Comparison of ENCODE assay signal across 1 cellular context in the genomic region with DNA sequence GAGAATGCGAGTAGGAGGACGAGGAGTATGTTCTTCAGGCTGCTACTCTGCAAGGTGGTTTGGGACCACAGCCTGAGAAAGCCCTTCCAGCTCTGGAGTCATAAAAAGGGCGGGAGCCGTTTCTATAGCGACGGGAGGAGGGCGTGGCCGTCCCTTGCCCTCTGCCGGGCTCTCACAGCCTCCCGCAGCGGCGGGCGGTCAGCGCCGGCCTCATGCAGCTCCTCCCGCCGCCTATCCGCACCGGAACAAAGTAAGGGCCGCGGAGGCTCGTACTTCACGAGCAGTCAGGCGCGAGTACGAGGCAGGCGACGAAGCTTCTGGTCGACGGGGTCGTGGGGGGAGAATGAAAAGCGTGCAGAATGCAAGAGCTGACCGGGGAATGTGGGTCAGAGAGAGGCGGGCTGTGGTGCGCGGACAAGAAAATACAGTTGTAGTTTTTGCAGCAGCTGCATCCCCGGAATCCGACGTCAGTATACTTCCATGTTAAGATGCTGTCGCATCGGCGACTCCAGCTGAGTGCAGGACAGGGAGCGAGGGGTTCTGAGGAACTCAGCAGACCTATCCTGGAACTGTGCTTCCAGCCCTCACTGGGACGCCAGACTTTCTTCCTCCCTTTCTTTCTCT.
TF ChIP-seq lines count a peak whose summit lies in the region.

A gene with protein sequence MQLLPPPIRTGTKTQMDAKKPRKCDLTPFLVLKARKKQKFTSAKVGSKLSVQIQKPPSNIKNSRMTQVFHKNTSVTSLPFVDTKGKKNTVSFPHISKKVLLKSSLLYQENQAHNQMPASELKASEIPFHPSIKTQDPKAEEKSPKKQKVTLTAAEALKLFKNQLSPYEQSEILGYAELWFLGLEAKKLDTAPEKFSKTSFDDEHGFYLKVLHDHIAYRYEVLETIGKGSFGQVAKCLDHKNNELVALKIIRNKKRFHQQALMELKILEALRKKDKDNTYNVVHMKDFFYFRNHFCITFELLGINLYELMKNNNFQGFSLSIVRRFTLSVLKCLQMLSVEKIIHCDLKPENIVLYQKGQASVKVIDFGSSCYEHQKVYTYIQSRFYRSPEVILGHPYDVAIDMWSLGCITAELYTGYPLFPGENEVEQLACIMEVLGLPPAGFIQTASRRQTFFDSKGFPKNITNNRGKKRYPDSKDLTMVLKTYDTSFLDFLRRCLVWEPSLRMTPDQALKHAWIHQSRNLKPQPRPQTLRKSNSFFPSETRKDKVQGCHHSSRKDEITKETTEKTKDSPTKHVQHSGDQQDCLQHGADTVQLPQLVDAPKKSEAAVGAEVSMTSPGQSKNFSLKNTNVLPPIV (plus strand): TSS at position 175 of the 624 bp plus-strand sequence. CDS start 38 bp downstream, at position 213.

TF ChIP-seq in H1, 55 proteins besides CTCF, POLR2A, EP300 and RAD21 (continued from another document):
- TF ChIP-seq TEAD4 (IDR thresholded peaks at IDR 0.05; ENCODE audit: low read depth, low read length) (peak; percentile 42; the same call in 1 of the 2 replicates), GABPA (IDR thresholded peaks at IDR 0.05; ENCODE audit: borderline replicate concordance, insufficient read depth, low read length) (no peak), PHF8 (conservative IDR thresholded peaks at IDR 0.05; ENCODE audit: low read depth, low read length) (peak; percentile 62), TAF1 (IDR thresholded peaks at IDR 0.05; ENCODE audit: low read depth, low read length) (peak; percentile 87), POLR2AphosphoS5 (IDR thresholded peaks at IDR 0.05; ENCODE audit: low read depth, low read length) (peak; percentile 88), POU5F1 (IDR thresholded peaks at IDR 0.05; ENCODE audit: low read depth, low read length) (0 out of 2 replicates have a peak, but pooled peaks have one; percentile 16), HDAC2 (IDR thresholded peaks at IDR 0.05; ENCODE audit: borderline replicate concordance in 1 of 2, low read depth in 2 of 2, low read length in 2 of 2) (0 out of 4 replicates have a peak, but pooled peaks of 1 of the 2 experiments have one; percentile 58), YY1 (IDR thresholded peaks at IDR 0.05; ENCODE audit: low read depth, low read length) (0 out of 2 replicates have a peak, but pooled peaks have one; percentile 35), SIX5 (IDR thresholded peaks at IDR 0.05; ENCODE audit: low read depth, low read length) (no peak), GTF2F1 (IDR thresholded peaks at IDR 0.05; ENCODE audit: borderline replicate concordance, low read depth, low read length) (no peak), BRCA1 (IDR thresholded peaks at IDR 0.05; ENCODE audit: low read depth, low read length) (no peak), EGR1 (IDR thresholded peaks at IDR 0.05; ENCODE audit: borderline replicate concordance, low read depth, low read length) (no peak), TAF7 (optimal IDR thresholded peaks at IDR 0.05; ENCODE audit: borderline replicate concordance, low read depth, low read length) (peak; percentile 73), TBP (IDR thresholded peaks at IDR 0.05; ENCODE audit: low read depth, low read length) (peak; percentile 67), SUZ12 (IDR thresholded peaks at IDR 0.05; ENCODE audit: low read length) (no peak), ASH2L (IDR thresholded peaks at IDR 0.05; ENCODE audit: low read length) (peak; percentile 87), NRF1 (IDR thresholded peaks at IDR 0.05; ENCODE audit: low read depth, low read length) (no peak), CREB1 (IDR thresholded peaks at IDR 0.05) (no peak), ZNF274 (IDR thresholded peaks at IDR 0.05; ENCODE audit: borderline replicate concordance, extremely low read depth, low read length) (no peak), JUN (IDR thresholded peaks at IDR 0.05; ENCODE audit: low read depth, low read length) (peak; percentile 64), FOSL1 (IDR thresholded peaks at IDR 0.05; ENCODE audit: insufficient read depth, low read depth, low read length) (no peak), SP4 (IDR thresholded peaks at IDR 0.05; ENCODE audit: low read length) (peak; percentile 68; the same call in 1 of the 2 replicates), RBBP5 (IDR thresholded peaks at IDR 0.05; ENCODE audit: borderline replicate concordance, low read depth, low read length) (peak; percentile 75; the same call in 1 of the 2 replicates), KDM4A (IDR thresholded peaks at IDR 0.05; ENCODE audit: low read depth, low read length, severe bottlenecking) (peak; percentile 75)
- TF ChIP-seq, protein P1, sequence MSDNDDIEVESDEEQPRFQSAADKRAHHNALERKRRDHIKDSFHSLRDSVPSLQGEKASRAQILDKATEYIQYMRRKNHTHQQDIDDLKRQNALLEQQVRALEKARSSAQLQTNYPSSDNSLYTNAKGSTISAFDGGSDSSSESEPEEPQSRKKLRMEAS (IDR thresholded peaks at IDR 0.05) = peak; percentile 97
- TF ChIP-seq, protein P2, sequence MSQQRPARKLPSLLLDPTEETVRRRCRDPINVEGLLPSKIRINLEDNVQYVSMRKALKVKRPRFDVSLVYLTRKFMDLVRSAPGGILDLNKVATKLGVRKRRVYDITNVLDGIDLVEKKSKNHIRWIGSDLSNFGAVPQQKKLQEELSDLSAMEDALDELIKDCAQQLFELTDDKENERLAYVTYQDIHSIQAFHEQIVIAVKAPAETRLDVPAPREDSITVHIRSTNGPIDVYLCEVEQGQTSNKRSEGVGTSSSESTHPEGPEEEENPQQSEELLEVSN (IDR thresholded peaks at IDR 0.05) = peak; percentile 97
- TF ChIP-seq, protein P3, sequence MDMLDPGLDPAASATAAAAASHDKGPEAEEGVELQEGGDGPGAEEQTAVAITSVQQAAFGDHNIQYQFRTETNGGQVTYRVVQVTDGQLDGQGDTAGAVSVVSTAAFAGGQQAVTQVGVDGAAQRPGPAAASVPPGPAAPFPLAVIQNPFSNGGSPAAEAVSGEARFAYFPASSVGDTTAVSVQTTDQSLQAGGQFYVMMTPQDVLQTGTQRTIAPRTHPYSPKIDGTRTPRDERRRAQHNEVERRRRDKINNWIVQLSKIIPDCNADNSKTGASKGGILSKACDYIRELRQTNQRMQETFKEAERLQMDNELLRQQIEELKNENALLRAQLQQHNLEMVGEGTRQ (IDR thresholded peaks at IDR 0.05; ENCODE audit: low read length) = no peak
